Comparison of ENCODE assay signal across 26 cellular contexts in genomic region chr2:12675801-12676200, GRCh38. TPM values are rescaled to one million over a fixed set of nuclear protein-coding genes. Genes with fewer than 3 reads are reported as not detected.
DNase-seq lines count a peak whose midpoint lies in the region; ATAC-seq, FAIRE-seq and TF ChIP-seq lines count a peak whose summit lies in the region.
"Had no signal": no experiment of that assay in that cellular context is flagged by ENCODE, and none has a peak within 500 bp of the region (broad histone marks: within the 10 kb centered on the region; RNA-seq: fewer than 3 reads in every experiment).

No MANE protein-coding gene starts in this region.

- no peak overlapping the region for H3K4me3 ChIP-seq in CD8-positive, alpha-beta memory T cell (ENCODE audit: low read length)
- H3K4me3 ChIP-seq in K562 (no peak overlapping the region), mucosa of stomach (ENCODE audit: low read length) (no peak overlapping the region)
- H3K4me3 ChIP-seq: BLaER1 treated with 17β-estradiol and CSF1 and Interleukin-3, amounts not matched to agents 10 nM and 100 nM; right atrium auricular region; upper lobe of right lung had no signal

- H3K27ac Mint-ChIP-seq in CD8-positive, alpha-beta memory T cell = no peak overlapping the region
- H3K27ac Mint-ChIP-seq: activated CD8-positive, alpha-beta T cell treated with anti-CD3 and anti-CD28 coated beads for 36 hours; activated T-helper 2 cell treated with anti-CD3 and anti-CD28 coated beads, Interferon-gamma antibody, Interleukin-2, Interleukin-4, amounts not matched to agents 10 μg/mL and 5 μg/mL and 100 μg/mL, durations not matched to agents 14 hours and 24 hours and 36 hours; stimulated activated memory B cell treated with anti-CD40 and anti-IgM and Interleukin-4, amounts not matched to agents 10 μg/mL and 1 μg/mL and 100 μg/mL, for 72 hours had no signal

- 52% methylated on average over 5 of the region's 5 CpGs for WGBS in K562 (ENCODE audit: insufficient coverage, low coverage, missing lambda C conversion rate)

- ATAC-seq in K562 = no peak; the same call in 2 of the 3 replicates
- ATAC-seq in GM21367 (IDR thresholded peaks at IDR 0.05; ENCODE audit: unreplicated experiment) = no peak
- ATAC-seq: activated CD8-positive, alpha-beta T cell treated with anti-CD3 and anti-CD28 coated beads for 36 hours had no signal

- H3K27me3 Mint-ChIP-seq in CD8-positive, alpha-beta memory T cell = no peaks in the 10 kb centered on the region
- H3K27me3 Mint-ChIP-seq: activated CD8-positive, alpha-beta T cell treated with anti-CD3 and anti-CD28 coated beads for 36 hours; activated naive CD4-positive, alpha-beta T cell treated with anti-CD3 and anti-CD28 coated beads, Interleukin-2, amount 50 U/mL, for 24 hours; stimulated activated memory B cell treated with anti-CD40 and anti-IgM and Interleukin-4, amounts not matched to agents 10 μg/mL and 1 μg/mL and 100 μg/mL, for 72 hours had no signal

- FAIRE-seq in K562 (lab: Jason Lieb, UNC) = no peak

- intact Hi-C loops in K562 (cut with micrococcal nuclease) = loop anchor here (5.0 kb wide), 1 partner anchor 42 kb away; the partner anchor contains the start of gene TRIB2

- H2AFZ ChIP-seq in K562 (ENCODE audit: low read depth, low read length) = peak overlapping the region; percentile 81
- H2AFZ ChIP-seq: parathyroid adenoma had no signal

- no peak overlapping the region for H3K4me3 Mint-ChIP-seq in CD8-positive, alpha-beta memory T cell
- H3K4me3 Mint-ChIP-seq: activated CD8-positive, alpha-beta T cell treated with anti-CD3 and anti-CD28 coated beads for 36 hours; activated naive CD4-positive, alpha-beta T cell treated with anti-CD3 and anti-CD28 coated beads, Interleukin-2, amount 50 U/mL, for 24 hours; nephron progenitor cell; stimulated activated memory B cell treated with anti-CD40 and anti-IgM and Interleukin-4, amounts not matched to agents 10 μg/mL and 1 μg/mL and 100 μg/mL, for 72 hours had no signal

- POLR2A ChIA-PET in CD8-positive, alpha-beta memory T cell (lab: Charles Lee) = no interaction called here
- POLR2A ChIA-PET in K562 (lab: Yijun Ruan, JAX) = interaction anchor here (1.1 to 1.3 kb wide), 3 partner anchors 10 to 41 kb away, joined by 3 to 4 read pairs (median 3); partner anchors contain the start of gene TRIB2

- no TSS peak for BruUV-seq in K562 (replicated peaks; lab: Mats Ljungman, UMichigan)

- CTCF ChIA-PET in CD8-positive, alpha-beta memory T cell (lab: Charles Lee) = interaction anchor here (1.1 to 2.0 kb wide), 2 partner anchors 31 to 41 kb away, joined by 3 to 4 read pairs; partner anchors contain the start of gene TRIB2
- CTCF ChIA-PET in K562 (lab: Yijun Ruan, JAX; ENCODE audit: low intra/inter-chr PET ratio) = no interaction called here

- no peaks in the 10 kb centered on the region for H3K27me3 ChIP-seq in CD8-positive, alpha-beta memory T cell (ENCODE audit: insufficient read depth, low read length, poor library complexity, severe bottlenecking)
- no peaks in the 10 kb centered on the region for H3K27me3 ChIP-seq in K562 (ENCODE audit: control insufficient read depth in 2 of 2, insufficient read depth in 2 of 2, low read length in 2 of 2)
- H3K27me3 ChIP-seq in mucosa of stomach (ENCODE audit: control insufficient read depth, insufficient read depth, low read length) = no peaks in the 10 kb centered on the region
- H3K27me3 ChIP-seq: BLaER1 treated with 17β-estradiol and CSF1 and Interleukin-3, amounts not matched to agents 10 nM and 100 nM; right atrium auricular region; upper lobe of right lung had no signal

- no peaks in the 10 kb centered on the region for H3K9me3 ChIP-seq in CD8-positive, alpha-beta memory T cell (ENCODE audit: low read length)
- H3K9me3 ChIP-seq in K562 (replicated peaks; ENCODE audit: control insufficient read depth, insufficient read depth, low read depth, low read length) (peaks cover 3% of the 10 kb centered on the region; the same call in 1 of the 2 replicates), mucosa of stomach (ENCODE audit: control insufficient read depth, low read length) (no peaks in the 10 kb centered on the region)
- H3K9me3 ChIP-seq: right atrium auricular region, upper lobe of right lung had no signal

- no peak for DNase-seq in CD8-positive, alpha-beta memory T cell
- peak; percentile 2 to 5 for DNase-seq in Kasumi-1 (lab: John Stamatoyannopoulos, UW)
- DNase-seq in K562 (ENCODE audit: extremely low read depth in 1 of 4, low spot score in 3 of 4) = no peak
- DNase-seq in NCI-H345 (lab: John Stamatoyannopoulos, UW) = no peak
- no peak for DNase-seq in hepatic stellate cell (ENCODE audit: low spot score)
- DNase-seq in stimulated activated CD4-positive, alpha-beta T cell treated with anti-CD3 and anti-CD28 coated beads, Interleukin-4, amount 100 ng/mL, for 24 hours = no peak
- DNase-seq: activated CD4-positive, alpha-beta T cell treated with anti-CD3 and anti-CD28 coated beads for 1 hour; activated CD8-positive, alpha-beta T cell treated with anti-CD3 and anti-CD28 coated beads for 36 hours; anterior cingulate cortex; cerebellar nuclear complex; islet precursor cell; NCI-H1092; NCI-H187; NCI-H69; nephron progenitor cell; stimulated activated CD4-positive, alpha-beta T cell treated with anti-CD3 and anti-CD28 coated beads, Interleukin-4, amount 100 ng/mL, for 4 hours; T-helper 1 cell; upper lobe of right lung had no signal

- H3K4me1 ChIP-seq in CD8-positive, alpha-beta memory T cell (ENCODE audit: insufficient read depth, low read length) = no peaks in the 10 kb centered on the region
- H3K4me1 ChIP-seq in K562 (replicated peaks in 1 of 2; ENCODE audit: control insufficient read depth in 2 of 2, insufficient read depth in 2 of 2, low read length in 2 of 2) = peaks cover 10 to 18% of the 10 kb centered on the region in 2 experiments
- peaks cover 27% of the 10 kb centered on the region for H3K4me1 ChIP-seq in mucosa of stomach (ENCODE audit: control insufficient read depth, insufficient read depth, low read length)
- H3K4me1 ChIP-seq: BLaER1 treated with 17β-estradiol and CSF1 and Interleukin-3, amounts not matched to agents 10 nM and 100 nM; parathyroid adenoma; upper lobe of right lung had no signal

- no peak overlapping the region for H3K9ac ChIP-seq in K562 (ENCODE audit: insufficient read depth in 1 of 2, low read depth in 2 of 2, low read length in 2 of 2)
- peak overlapping the region; percentile 44 for H3K9ac ChIP-seq in mucosa of stomach (ENCODE audit: low read length)
- H3K9ac ChIP-seq: BLaER1 treated with 17β-estradiol and CSF1 and Interleukin-3, amounts not matched to agents 10 nM and 100 nM; parathyroid adenoma had no signal

- no peak for TF ChIP-seq RAD21 in K562 (CRISPR knock-in tag; conservative IDR thresholded peaks at IDR 0.05 in 1 of 2, IDR thresholded peaks at IDR 0.05 in 1 of 2)

- H3K4me1 Mint-ChIP-seq in CD8-positive, alpha-beta memory T cell = no peaks in the 10 kb centered on the region
- H3K4me1 Mint-ChIP-seq: stimulated activated memory B cell treated with anti-CD40 and anti-IgM and Interleukin-4, amounts not matched to agents 10 μg/mL and 1 μg/mL and 100 μg/mL, for 72 hours had no signal

- H3K36me3 ChIP-seq in CD8-positive, alpha-beta memory T cell (ENCODE audit: insufficient read depth, low read length) = no peaks in the 10 kb centered on the region
- H3K36me3 ChIP-seq in K562 (ENCODE audit: control insufficient read depth, insufficient read depth, low read length) (no peaks in the 10 kb centered on the region), mucosa of stomach (ENCODE audit: control insufficient read depth, insufficient read depth, low read length) (no peaks in the 10 kb centered on the region)
- H3K36me3 ChIP-seq: BLaER1 treated with 17β-estradiol and CSF1 and Interleukin-3, amounts not matched to agents 10 nM and 100 nM; right atrium auricular region; upper lobe of right lung had no signal

- no peak for TF ChIP-seq CTCF in K562 (IDR thresholded peaks at IDR 0.05 in 2 of 3, conservative IDR thresholded peaks at IDR 0.05 in 1 of 3; ENCODE audit: insufficient read depth in 2 of 3, low read depth in 1 of 3, low read length in 3 of 3)

- H3K27ac ChIP-seq in CD8-positive, alpha-beta memory T cell (ENCODE audit: low read depth, low read length) = peak overlapping the region; percentile 7
- peak overlapping the region; percentile 39; the same call in 2 of the 3 replicates for H3K27ac ChIP-seq in K562 (ENCODE audit: extremely low read depth, low read depth, low read length)
- H3K27ac ChIP-seq: BLaER1 treated with 17β-estradiol and CSF1 and Interleukin-3, amounts not matched to agents 10 nM and 100 nM; parathyroid adenoma; right atrium auricular region; upper lobe of right lung had no signal

- peak overlapping the region; percentile 64 for H3K4me2 ChIP-seq in K562 (ENCODE audit: insufficient read depth, low read length)
- H3K4me2 ChIP-seq: BLaER1 treated with 17β-estradiol and CSF1 and Interleukin-3, amounts not matched to agents 10 nM and 100 nM had no signal

- H3K79me2 ChIP-seq in K562 (ENCODE audit: control insufficient read depth, insufficient read depth, low read length) = no peaks in the 10 kb centered on the region
- H3K79me2 ChIP-seq: parathyroid adenoma had no signal

- peaks cover 0 to 9% (median 0%) of the 10 kb centered on the region in 3 donors for H3K36me3 Mint-ChIP-seq in CD8-positive, alpha-beta memory T cell

- H3K9me3 Mint-ChIP-seq in CD8-positive, alpha-beta memory T cell = peaks cover 0 to 4% (median 0%) of the 10 kb centered on the region in 5 donors
- H3K9me3 Mint-ChIP-seq: activated CD8-positive, alpha-beta T cell treated with anti-CD3 and anti-CD28 coated beads for 36 hours; activated naive CD4-positive, alpha-beta T cell treated with anti-CD3 and anti-CD28 coated beads, Interleukin-2, amount 50 U/mL, for 24 hours had no signal

- H4K20me1 ChIP-seq in K562 (replicated peaks; ENCODE audit: control insufficient read depth, insufficient read depth, low read length) = no peaks in the 10 kb centered on the region
- H4K20me1 ChIP-seq: BLaER1 treated with 17β-estradiol and CSF1 and Interleukin-3, amounts not matched to agents 10 nM and 100 nM had no signal

- no peak for TF ChIP-seq POLR2A in K562 (conservative IDR thresholded peaks at IDR 0.05)

- no peaks in the 10 kb centered on the region for H3K9me1 ChIP-seq in K562 (ENCODE audit: control insufficient read depth, insufficient read depth, low read length)

- in situ Hi-C loops in K562 (cut with MboI) = no loop called here

- no peak for TF ChIP-seq EP300 in K562 (IDR thresholded peaks at IDR 0.05; ENCODE audit: low read length)

RNA-seq across cellular contexts. Expression of gene TRIB2, which starts 40.9 kb away (rescaled TPM):
- 1 to 10 TPM; 9.4 to 9.6 TPM for total RNA-seq in CD8-positive, alpha-beta memory T cell
- 48.6 TPM for polyA plus RNA-seq in CD8-positive, alpha-beta memory T cell
- total RNA-seq in K562 (2011; cell fraction: chromatin; rRNA removed; ENCODE audit: low replicate concordance) = 27.9 and 40.5 TPM in 2 replicates
- 35.9 and 38.8 TPM in 2 replicates for total RNA-seq in K562 (2011; cell fraction: nucleolus; rRNA removed)
- total RNA-seq in K562 (2011; cell fraction: nucleoplasm; rRNA removed) = 25.5 and 29.1 TPM in 2 replicates
- total RNA-seq in K562 (2014; rRNA removed) (27.5 and 30.9 TPM in 2 replicates), K562 (2014; rRNA removed; fragmentation: Illumina TruSeq; extraction: Trizol) (24.1 and 24.8 TPM in 2 replicates), K562 (2015; rRNA removed; fragmentation: Illumina TruSeq; extraction: Trizol) (19.8 and 19.9 TPM in 2 replicates), K562 (2021) (39.0 and 43.0 TPM in 2 replicates)
- polyA plus RNA-seq in K562 (2011; rRNA removed) (22.1 and 28.6 TPM in 2 replicates), K562 (2014; fragmentation: Illumina TruSeq; extraction: Trizol) (22.5 and 26.3 TPM in 2 replicates), K562 (2014; fragmentation: Nextera tagmentation; extraction: Ambion mirVana) (10 to 100 TPM in 1 of 2 experiments, 1 to 10 TPM in 1; 9.0 to 12.2 TPM), K562 (2014; rRNA removed) (28.1 and 36.4 TPM in 2 replicates)
- polyA plus RNA-seq in K562 (2011; cell fraction: cytosol; rRNA removed) = 21.6 and 26.2 TPM in 2 replicates
- 58.7 and 62.0 TPM in 2 replicates for polyA plus RNA-seq in K562 (2011; cell fraction: nucleus; rRNA removed)
- 20.0 and 26.4 TPM in 2 replicates for polyA plus RNA-seq in K562 (2012)
- polyA minus RNA-seq in K562 (2011; rRNA and poly(A)+ RNA removed) = 25.6 and 33.0 TPM in 2 replicates
- polyA minus RNA-seq in K562 (2011; cell fraction: cytosol; rRNA and poly(A)+ RNA removed) = 24.9 and 28.0 TPM in 2 replicates
- polyA minus RNA-seq in K562 (2011; cell fraction: nucleus; rRNA and poly(A)+ RNA removed) = 48.7 and 49.8 TPM in 2 replicates

Comparison
In these comparisons a context has a peak if more than half of its experiments do, and no peak if none do; other contexts are left out.
1. DNase-seq: peak in Kasumi-1 (2 of 2); none in CD8-positive, alpha-beta memory T cell (0 of 5), K562 (0 of 4), NCI-H345 (single experiment), hepatic stellate cell (single experiment) and stimulated activated CD4-positive, alpha-beta T cell treated with anti-CD3 and anti-CD28 coated beads, Interleukin-4, amount 100 ng/mL, for 24 hours (single experiment).